Comparison of ENCODE assay signal across 30 cellular contexts in genomic region chr16:50622643-50623369, GRCh38. TPM values are rescaled to one million over a fixed set of nuclear protein-coding genes. Genes with fewer than 3 reads are reported as not detected.
DNase-seq lines count a peak whose midpoint lies in the region; ATAC-seq and TF ChIP-seq lines count a peak whose summit lies in the region.
"Had no signal": no experiment of that assay in that cellular context is flagged by ENCODE, and none has a peak within 500 bp of the region (broad histone marks: within the 10 kb centered on the region; RNA-seq: fewer than 3 reads in every experiment).

No MANE protein-coding gene starts in this region.

- peaks cover 23 to 39% (median 28%) of the 10 kb centered on the region in 4 donors for H3K4me1 Mint-ChIP-seq in CD4-positive, alpha-beta memory T cell
- peaks cover 16% of the 10 kb centered on the region for H3K4me1 Mint-ChIP-seq in central memory CD8-positive, alpha-beta T cell
- peaks cover 48% of the 10 kb centered on the region for H3K4me1 Mint-ChIP-seq in nephron progenitor cell

- H3K9me2 ChIP-seq in Karpas-422 (replicated peaks; ENCODE audit: insufficient read depth, low read length), result no peaks in the 10 kb centered on the region

- no peak overlapping the region for H2AFZ ChIP-seq in Karpas-422 (ENCODE audit: low read length)
- H2AFZ ChIP-seq: GM23248 had no signal

- no peak for ATAC-seq in Right ventricle myocardium inferior
- no peak for ATAC-seq in central memory CD8-positive, alpha-beta T cell (replicated peaks; ENCODE audit: extremely low read depth, poor library complexity, severe bottlenecking)
- ATAC-seq in HG02798 (IDR thresholded peaks at IDR 0.05; ENCODE audit: poor library complexity, unreplicated experiment), result no peak
- ATAC-seq: GM12878 had no signal

- no peaks in the 10 kb centered on the region for H3K36me3 Mint-ChIP-seq in CD4-positive, alpha-beta memory T cell
- peaks cover 3% of the 10 kb centered on the region for H3K36me3 Mint-ChIP-seq in central memory CD8-positive, alpha-beta T cell (ENCODE audit: insufficient read depth)
- peaks cover 29% of the 10 kb centered on the region for H3K36me3 Mint-ChIP-seq in nephron progenitor cell (ENCODE audit: low read depth)

- no peaks in the 10 kb centered on the region for H3K79me2 ChIP-seq in Karpas-422 (ENCODE audit: low read length)

- no peak for TF ChIP-seq CTCF in left ventricle myocardium inferior (IDR thresholded peaks at IDR 0.05; ENCODE audit: borderline replicate concordance)
- TF ChIP-seq CTCF in nephron progenitor cell (IDR thresholded peaks at IDR 0.05), result no peak

- H3K4me1 ChIP-seq in left ventricle myocardium inferior, result peaks cover 11% of the 10 kb centered on the region
- peaks cover 24% of the 10 kb centered on the region for H3K4me1 ChIP-seq in CD4-positive, alpha-beta memory T cell (ENCODE audit: insufficient read depth, low read length)
- no peaks in the 10 kb centered on the region for H3K4me1 ChIP-seq in Karpas-422 (ENCODE audit: low read length)
- H3K4me1 ChIP-seq: HAP-1, SJSA1 had no signal

- POLR2A ChIA-PET in CD4-positive, alpha-beta memory T cell (lab: Charles Lee; ENCODE audit: partially characterized antibody), result no interaction called here

- H3K4me3 ChIP-seq in left ventricle myocardium inferior, result no peak overlapping the region
- no peak overlapping the region for H3K4me3 ChIP-seq in CD4-positive, alpha-beta memory T cell (ENCODE audit: low read length in 2 of 2)
- H3K4me3 ChIP-seq in Karpas-422 (ENCODE audit: low read length), result no peak overlapping the region
- H3K4me3 ChIP-seq: BLaER1, GM12878, GM23248, HAP-1, SJSA1 had no signal

- CTCF ChIA-PET in CD4-positive, alpha-beta memory T cell (lab: Charles Lee; ENCODE audit: partially characterized antibody), result interaction anchor here (1.2 kb wide), 2 partner anchors 183 to 296 kb away, joined by 3 read pairs; no protein-coding TSS in a partner anchor

- no peak overlapping the region for H3K4me3 Mint-ChIP-seq in CD4-positive, alpha-beta memory T cell
- H3K4me3 Mint-ChIP-seq in central memory CD8-positive, alpha-beta T cell, result no peak overlapping the region
- no peak overlapping the region for H3K4me3 Mint-ChIP-seq in nephron progenitor cell
- H3K4me3 Mint-ChIP-seq: CD8-positive, alpha-beta memory T cell; HFFc6 had no signal

- H3K9me3 ChIP-seq in left ventricle myocardium inferior (replicated peaks) (no peaks in the 10 kb centered on the region), Karpas-422 (ENCODE audit: low read length) (no peaks in the 10 kb centered on the region)
- H3K9me3 ChIP-seq in CD4-positive, alpha-beta memory T cell (ENCODE audit: control insufficient read depth in 1 of 2, low read length in 2 of 2), result no peaks in the 10 kb centered on the region
- H3K9me3 ChIP-seq: BLaER1, HAP-1, SJSA1 had no signal

- H3K36me3 ChIP-seq in left ventricle myocardium inferior, result no peaks in the 10 kb centered on the region
- no peaks in the 10 kb centered on the region for H3K36me3 ChIP-seq in CD4-positive, alpha-beta memory T cell (ENCODE audit: insufficient read depth, low read length)
- H3K36me3 ChIP-seq in Karpas-422 (ENCODE audit: insufficient read depth, low read length), result no peaks in the 10 kb centered on the region
- H3K36me3 ChIP-seq: BLaER1, HAP-1, SJSA1 had no signal

- H3K27me3 ChIP-seq in left ventricle myocardium inferior (ENCODE audit: low read depth), result peaks cover 5% of the 10 kb centered on the region
- H3K27me3 ChIP-seq in CD4-positive, alpha-beta memory T cell (ENCODE audit: insufficient read depth, low read length), result no peaks in the 10 kb centered on the region
- H3K27me3 ChIP-seq in Karpas-422 (ENCODE audit: low read length), result no peaks in the 10 kb centered on the region
- H3K27me3 ChIP-seq: BLaER1, SJSA1 had no signal

- H4K20me1 ChIP-seq in Karpas-422 (ENCODE audit: insufficient read depth, low read depth, low read length), result no peaks in the 10 kb centered on the region
- H4K20me1 ChIP-seq: BLaER1 had no signal

- no peak overlapping the region for H3K27ac ChIP-seq in left ventricle myocardium inferior (replicated peaks)
- H3K27ac ChIP-seq in CD4-positive, alpha-beta memory T cell (ENCODE audit: low read depth, low read length), result no peak overlapping the region
- H3K27ac ChIP-seq in Karpas-422 (ENCODE audit: low read length), result no peak overlapping the region
- H3K27ac ChIP-seq: BLaER1, GM23248, SJSA1 had no signal

- H3K9me3 Mint-ChIP-seq in CD4-positive, alpha-beta memory T cell, result no peaks in the 10 kb centered on the region
- H3K9me3 Mint-ChIP-seq in central memory CD8-positive, alpha-beta T cell, result no peaks in the 10 kb centered on the region
- H3K9me3 Mint-ChIP-seq in nephron progenitor cell, result no peaks in the 10 kb centered on the region
- H3K9me3 Mint-ChIP-seq: CD8-positive, alpha-beta memory T cell; HFFc6 had no signal

- peak overlapping the region in 6 of 7 donors; percentile 26 to 71 (median 34) for H3K27ac Mint-ChIP-seq in CD4-positive, alpha-beta memory T cell
- peak overlapping the region; percentile 22 for H3K27ac Mint-ChIP-seq in central memory CD8-positive, alpha-beta T cell (ENCODE audit: low read depth)
- H3K27ac Mint-ChIP-seq in nephron progenitor cell, result peak overlapping the region; percentile 84
- H3K27ac Mint-ChIP-seq: HFFc6 had no signal

- intact Hi-C loops in Right ventricle myocardium inferior (cut with DNase I) (no loop called here), left ventricle myocardium inferior (cut with micrococcal nuclease) (no loop called here)
- intact Hi-C loops in CD4-positive, alpha-beta memory T cell (cut with micrococcal nuclease), result no loop called here

- H3K4me2 ChIP-seq in Karpas-422 (ENCODE audit: low read depth, low read length, poor library complexity, severe bottlenecking), result no peak overlapping the region
- H3K4me2 ChIP-seq: BLaER1 had no signal

- no peaks in the 10 kb centered on the region for H3K27me3 Mint-ChIP-seq in CD4-positive, alpha-beta memory T cell
- H3K27me3 Mint-ChIP-seq in central memory CD8-positive, alpha-beta T cell, result no peaks in the 10 kb centered on the region
- H3K27me3 Mint-ChIP-seq in nephron progenitor cell (ENCODE audit: low read depth, poor library complexity), result no peaks in the 10 kb centered on the region

- no peak overlapping the region for H3K9ac ChIP-seq in Karpas-422 (ENCODE audit: low read length)
- H3K9ac ChIP-seq: BLaER1, GM23248 had no signal

- DNase-seq in Right ventricle myocardium inferior (ENCODE audit: missing footprints) (peak; percentile 55), left ventricle myocardium inferior (no peak), nephron progenitor cell (no peak), Karpas-422 (no peak), AG08396 (ENCODE audit: low spot score) (no peak)
- DNase-seq in CD4-positive, alpha-beta memory T cell, result no peak
- DNase-seq in central memory CD8-positive, alpha-beta T cell (ENCODE audit: low spot score in 2 of 2), result no peak
- DNase-seq: DMS 273 treated with DMSO at 0.1 percent for 48 hours, DMS79, EL, GDM1, GM23248, HFFc6, Kasumi-1, MV-4-11, NCI-H1105, NCI-H146, NCI-H1930, NCI-H2107, NCI-H446, NCI-H524 treated with DMSO at 0.1 percent for 48 hours, NCI-H774 had no signal

RNA-seq across cellular contexts. Expression of gene SNX20, which starts 58.3 kb away (rescaled TPM):
- total RNA-seq in Right ventricle myocardium inferior, result 0.95 TPM
- total RNA-seq in left ventricle myocardium inferior, result 0.69 TPM
- total RNA-seq in CD4-positive, alpha-beta memory T cell, result 10 to 100 TPM; 88.9 to 90.1 TPM
- polyA plus RNA-seq in CD4-positive, alpha-beta memory T cell, result 100 to 1,000 TPM in 1 of 2 donors, 10 to 100 TPM in 1; 62.5 to 106 TPM
- total RNA-seq in Karpas-422 (2014; rRNA removed; shearing (Covaris generic); ENCODE audit: low replicate concordance), result 10.2 and 15.4 TPM in 2 replicates
- total RNA-seq: A172, GM23248, HFFc6, MCF 10A, SJSA1 had no signal
- polyA plus RNA-seq: GM23248 had no signal

Comparison
In these comparisons a context has a peak if more than half of its experiments do, and no peak if none do; other contexts are left out.
1. H3K27ac Mint-ChIP-seq: peak in every context shown above with its lines; median percentile 84 in nephron progenitor cell; 34 in CD4-positive, alpha-beta memory T cell; 22 in central memory CD8-positive, alpha-beta T cell.